Comparison of ENCODE assay signal across 8 cellular contexts in genomic region chr17:17403899-17404576, GRCh38.
A peak's percentile ranks its signal among the peaks of the same experiment; 100 is the strongest.
DNase-seq lines count a peak whose midpoint lies in the region; ATAC-seq and TF ChIP-seq lines count a peak whose summit lies in the region.

No MANE protein-coding gene starts in this region.

- H3K4me3 Mint-ChIP-seq in stimulated activated naive B cell treated with anti-CD40 and anti-IgM and Interleukin-4, amounts not matched to agents 10 μg/mL and 1 μg/mL and 100 μg/mL, for 72 hours, result peak overlapping the region; percentile 49 to 73
- no peak overlapping the region for H3K4me3 Mint-ChIP-seq in osteocyte (ENCODE audit: unreplicated experiment)

- peak; percentile 86 for ATAC-seq in stimulated activated naive B cell treated with anti-CD40 and anti-IgM and Interleukin-4, amounts not matched to agents 10 μg/mL and 1 μg/mL and 100 μg/mL, for 72 hours (replicated peaks)
- ATAC-seq in GM19397 (IDR thresholded peaks at IDR 0.05; ENCODE audit: unreplicated experiment), result no peak

- H3K4me1 Mint-ChIP-seq in stimulated activated naive B cell treated with anti-CD40 and anti-IgM and Interleukin-4, amounts not matched to agents 10 μg/mL and 1 μg/mL and 100 μg/mL, for 72 hours, result peaks cover 48 to 70% of the 10 kb centered on the region in 2 donors
- H3K4me1 Mint-ChIP-seq in osteocyte (ENCODE audit: unreplicated experiment), result peaks cover 5% of the 10 kb centered on the region

- DNase-seq in DMS53 (lab: John Stamatoyannopoulos, UW) (peak; percentile 58), DMS53 treated with DMSO at 0.1 percent for 48 hours (lab: John Stamatoyannopoulos, UW; ENCODE audit: unreplicated experiment) (no peak), T-helper 9 cell (peak; percentile 31), dermis blood vessel endothelial cell (peak; percentile 69), osteocyte (ENCODE audit: extremely low spot score, unreplicated experiment) (no peak), HUDEP-2 (lab: John Stamatoyannopoulos, UW; ENCODE audit: unreplicated experiment in 76 of 76) (no peak)
- DNase-seq in stimulated activated naive B cell treated with anti-CD40 and anti-IgM and Interleukin-4, amounts not matched to agents 10 μg/mL and 1 μg/mL and 100 μg/mL, for 72 hours, result no peak

- no peak for TF ChIP-seq CTCF in osteocyte (IDR thresholded peaks at IDR 0.05)

- peaks cover 0 to 1% of the 10 kb centered on the region in 2 donors for H3K36me3 Mint-ChIP-seq in stimulated activated naive B cell treated with anti-CD40 and anti-IgM and Interleukin-4, amounts not matched to agents 10 μg/mL and 1 μg/mL and 100 μg/mL, for 72 hours
- no peaks in the 10 kb centered on the region for H3K36me3 Mint-ChIP-seq in osteocyte (ENCODE audit: unreplicated experiment)

- peaks cover 4 to 6% of the 10 kb centered on the region in 2 donors for H3K9me3 Mint-ChIP-seq in stimulated activated naive B cell treated with anti-CD40 and anti-IgM and Interleukin-4, amounts not matched to agents 10 μg/mL and 1 μg/mL and 100 μg/mL, for 72 hours
- no peaks in the 10 kb centered on the region for H3K9me3 Mint-ChIP-seq in osteocyte (ENCODE audit: unreplicated experiment)

- peak overlapping the region; percentile 70 for H3K27ac Mint-ChIP-seq in stimulated activated naive B cell treated with anti-CD40 and anti-IgM and Interleukin-4, amounts not matched to agents 10 μg/mL and 1 μg/mL and 100 μg/mL, for 72 hours
- H3K27ac Mint-ChIP-seq in osteocyte (ENCODE audit: unreplicated experiment), result no peak overlapping the region

- H3K27me3 Mint-ChIP-seq in stimulated activated naive B cell treated with anti-CD40 and anti-IgM and Interleukin-4, amounts not matched to agents 10 μg/mL and 1 μg/mL and 100 μg/mL, for 72 hours, result no peaks in the 10 kb centered on the region
- H3K27me3 Mint-ChIP-seq in osteocyte (ENCODE audit: unreplicated experiment), result peaks cover 31% of the 10 kb centered on the region

Comparison
In these comparisons a context has a peak if more than half of its experiments do, and no peak if none do; other contexts are left out.
1. DNase-seq: peak in DMS53 (single experiment), T-helper 9 cell (single experiment) and dermis blood vessel endothelial cell (single experiment); none in DMS53 treated with DMSO at 0.1 percent for 48 hours (single experiment), stimulated activated naive B cell treated with anti-CD40 and anti-IgM and Interleukin-4, amounts not matched to agents 10 μg/mL and 1 μg/mL and 100 μg/mL, for 72 hours (single experiment), osteocyte (single experiment) and HUDEP-2 (0 of 76).